24 cellular contexts compared by ENCODE assay signal in genomic region chr17:38959508-38959907, GRCh38. TPM values are rescaled to one million over a fixed set of nuclear protein-coding genes. Genes with fewer than 3 reads are reported as not detected.
A peak's percentile ranks its signal among the peaks of the same experiment; 100 is the strongest.
DNase-seq lines count a peak whose midpoint lies in the region; ATAC-seq and TF ChIP-seq lines count a peak whose summit lies in the region.
"Had no signal": no experiment of that assay in that cellular context is flagged by ENCODE, and none has a peak within 500 bp of the region (broad histone marks: within the 10 kb centered on the region; RNA-seq: fewer than 3 reads in every experiment).

No MANE protein-coding gene starts in this region.

- H3K4me3 Mint-ChIP-seq in activated naive CD8-positive, alpha-beta T cell: no peak overlapping the region
- no peak overlapping the region for H3K4me3 Mint-ChIP-seq in activated naive CD8-positive, alpha-beta T cell treated with anti-CD3 and anti-CD28 coated beads, Interleukin-2, amount 50 U/mL, for 24 hours

- TF ChIP-seq CTCF in GM13977 (IDR thresholded peaks at IDR 0.05; ENCODE audit: extremely low read depth, insufficient read depth, missing control alignments): no peak

- H3K9me2 ChIP-seq in GM23248 (ENCODE audit: insufficient read depth): no peaks in the 10 kb centered on the region

- WGBS in GM23248 (ENCODE audit: low coverage in 1 of 2, low lambda C conversion rate in 2 of 2, missing lambda C conversion rate in 2 of 2), 2 experiments: 92 to 94% methylated on average over 3 of the region's 3 CpGs

- no peak overlapping the region for H3K4me2 ChIP-seq in GM23248 (ENCODE audit: unreplicated experiment)

- no peak for DNase-seq in activated naive CD8-positive, alpha-beta T cell treated with anti-CD3 and anti-CD28 coated beads, Interleukin-2, amount 50 U/mL, for 24 hours
- DNase-seq in GM23248 (no peak), ecto neural progenitor cell (ENCODE audit: low spot score) (peak; percentile 22), activated gamma-delta T cell treated with Interleukin-2 at 50 U/mL for 16 hours (no peak), GM13977 (ENCODE audit: low spot score) (no peak), OCI-M2 (lab: John Stamatoyannopoulos, UW; ENCODE audit: unreplicated experiment) (no peak)
- DNase-seq: C1 segment of cervical spinal cord; CD8-positive, alpha-beta memory T cell; DMS153; DND-41; GOT3; KG1; MM.1S; NCI-H1417; NCI-H1694; NCI-H2029 treated with DMSO at 0.1 percent for 48 hours; NCI-H446 treated with DMSO at 0.1 percent for 48 hours; NCI-H526; Peyer's patch; SIG-M5 had no signal

- H4K20me1 ChIP-seq in GM23248 (ENCODE audit: insufficient read depth): no peaks in the 10 kb centered on the region

- in situ Hi-C loops in GM23248 (cut with MboI): no loop called here
- in situ Hi-C loops in GM13977 (cut with MboI; ENCODE audit: low pct_unique_long_range_greater_than_20kb, low sequenced_read_pairs, unreplicated experiment): no loop called here

- H3K9ac ChIP-seq in GM23248: no peak overlapping the region

- H3F3A ChIP-seq in GM23248 (ENCODE audit: insufficient read depth): peaks cover 20% of the 10 kb centered on the region; the same call in 1 of the 2 replicates

- no peak overlapping the region for H3K27ac ChIP-seq in GM23248
- H3K27ac ChIP-seq: A549, Peyer's patch had no signal

- no peak overlapping the region for H3K4me3 ChIP-seq in GM23248
- H3K4me3 ChIP-seq: A549, HAP-1, Peyer's patch, SK-N-MC had no signal

- H3K27me3 Mint-ChIP-seq in activated naive CD8-positive, alpha-beta T cell: no peaks in the 10 kb centered on the region
- no peaks in the 10 kb centered on the region for H3K27me3 Mint-ChIP-seq in activated naive CD8-positive, alpha-beta T cell treated with anti-CD3 and anti-CD28 coated beads, Interleukin-2, amount 50 U/mL, for 24 hours
- H3K27me3 Mint-ChIP-seq: CD8-positive, alpha-beta memory T cell had no signal

- H3K27me3 ChIP-seq in GM23248 (replicated peaks; ENCODE audit: insufficient read depth): no peaks in the 10 kb centered on the region
- H3K27me3 ChIP-seq: Peyer's patch had no signal

- ATAC-seq in activated naive CD8-positive, alpha-beta T cell treated with anti-CD3 and anti-CD28 coated beads, Interleukin-2, amount 50 U/mL, for 24 hours: no peak
- ATAC-seq: A549 had no signal

- H3K79me2 ChIP-seq in GM23248 (ENCODE audit: insufficient read depth): no peaks in the 10 kb centered on the region

- no peaks in the 10 kb centered on the region for H3K36me3 Mint-ChIP-seq in activated naive CD8-positive, alpha-beta T cell
- H3K36me3 Mint-ChIP-seq in activated naive CD8-positive, alpha-beta T cell treated with anti-CD3 and anti-CD28 coated beads, Interleukin-2, amount 50 U/mL, for 24 hours (ENCODE audit: low read depth): no peaks in the 10 kb centered on the region
- H3K36me3 Mint-ChIP-seq: CD8-positive, alpha-beta memory T cell had no signal

- H3K27ac Mint-ChIP-seq in activated naive CD8-positive, alpha-beta T cell: peak overlapping the region; percentile 58
- H3K27ac Mint-ChIP-seq in activated naive CD8-positive, alpha-beta T cell treated with anti-CD3 and anti-CD28 coated beads, Interleukin-2, amount 50 U/mL, for 24 hours: no peak overlapping the region

- no peaks in the 10 kb centered on the region for H3K9me3 ChIP-seq in GM23248 (ENCODE audit: low read depth)
- H3K9me3 ChIP-seq: A549, HAP-1, Peyer's patch had no signal

- H3K9me3 Mint-ChIP-seq in activated naive CD8-positive, alpha-beta T cell (ENCODE audit: low read depth): no peaks in the 10 kb centered on the region
- H3K9me3 Mint-ChIP-seq in activated naive CD8-positive, alpha-beta T cell treated with anti-CD3 and anti-CD28 coated beads, Interleukin-2, amount 50 U/mL, for 24 hours: no peaks in the 10 kb centered on the region
- H3K9me3 Mint-ChIP-seq: CD8-positive, alpha-beta memory T cell had no signal

- H3K4me1 Mint-ChIP-seq in activated naive CD8-positive, alpha-beta T cell (ENCODE audit: low read depth): peaks cover 32% of the 10 kb centered on the region
- peaks cover 38% of the 10 kb centered on the region for H3K4me1 Mint-ChIP-seq in activated naive CD8-positive, alpha-beta T cell treated with anti-CD3 and anti-CD28 coated beads, Interleukin-2, amount 50 U/mL, for 24 hours

- no peaks in the 10 kb centered on the region for H3K36me3 ChIP-seq in GM23248 (ENCODE audit: low read depth)
- H3K36me3 ChIP-seq: HAP-1, Peyer's patch had no signal

- 0 out of 2 replicates have a peak overlapping the region, but pooled peaks have one; percentile 67 for H2AFZ ChIP-seq in GM23248

- H3K4me1 ChIP-seq in GM23248 (ENCODE audit: insufficient read depth): peaks cover 16% of the 10 kb centered on the region
- H3K4me1 ChIP-seq: Peyer's patch had no signal

RNA-seq across cellular contexts. Expression of gene FBXO47, which starts 7.7 kb away (rescaled TPM):
- total RNA-seq in GM23248 (2014; rRNA removed; shearing (Covaris generic)): under 0.01 TPM in 1 of 2 replicates, not detected in the other
- polyA plus RNA-seq in GM23248 (2016; fragmentation: Nextera tagmentation; extraction: Ambion mirVana): not detected in 2 replicates
- total RNA-seq: CD8-positive, alpha-beta memory T cell; Peyer's patch had no signal
- polyA plus RNA-seq: CD8-positive, alpha-beta memory T cell had no signal
